Comparison of ENCODE assay signal across 1 cellular context in genomic region chr12:46150735-46151134, GRCh38.
A peak's percentile ranks its signal among the peaks of the same experiment; 100 is the strongest.
TF ChIP-seq lines count a peak whose summit lies in the region.

No MANE protein-coding gene starts in this region.

TF ChIP-seq in K562, 482 proteins besides CTCF, POLR2A, EP300 and RAD21 (continued from another document):
- TF ChIP-seq PBX2 (CRISPR knock-in tag; IDR thresholded peaks at IDR 0.05; ENCODE audit: low read depth) (no peak), PBX2 (tag; conservative IDR thresholded peaks at IDR 0.05; ENCODE audit: low read depth) (0 out of 2 replicates have a peak, but pooled peaks have one; percentile 34), KDM2B (CRISPR knock-in tag; IDR thresholded peaks at IDR 0.05) (no peak)
